ENCODE assay signal across 8 cellular contexts in genomic region chr5:65927497-65928340, GRCh38. TPM values are rescaled to one million over a fixed set of nuclear protein-coding genes. Genes with fewer than 3 reads are reported as not detected.
DNase-seq lines count a peak whose midpoint lies in the region.

No MANE protein-coding gene starts in this region.

- CTCF ChIA-PET in activated CD4-positive, alpha-beta T cell treated with anti-CD3 and anti-CD28 coated beads, Interleukin-2, amount 10 ng/mL, durations not matched to agents 7 days and 5 days (lab: Charles Lee): interaction anchor here (0.6 kb wide), 1 partner anchor 217 kb away, joined by 3 read pairs; no protein-coding TSS in a partner anchor

- peaks cover under 1% of the 10 kb centered on the region for H3K9me3 ChIP-seq in neuron (ENCODE audit: low read length)

- H3K36me3 Mint-ChIP-seq in activated CD4-positive, alpha-beta T cell treated with anti-CD3 and anti-CD28 coated beads, Interleukin-2, amount 10 ng/mL, durations not matched to agents 7 days and 5 days (ENCODE audit: low read depth): peaks cover 29% of the 10 kb centered on the region

- H3K4me1 ChIP-seq in neuron (ENCODE audit: insufficient read depth, low read length): peaks cover 13% of the 10 kb centered on the region

- H3K4me3 Mint-ChIP-seq in activated CD4-positive, alpha-beta T cell treated with anti-CD3 and anti-CD28 coated beads, Interleukin-2, amount 10 ng/mL, durations not matched to agents 7 days and 5 days: peak overlapping the region; percentile 100

- no peak overlapping the region for H2AFZ ChIP-seq in neuron (ENCODE audit: low read depth, low read length)

- no peaks in the 10 kb centered on the region for H3K9me3 Mint-ChIP-seq in activated CD4-positive, alpha-beta T cell treated with anti-CD3 and anti-CD28 coated beads, Interleukin-2, amount 10 ng/mL, durations not matched to agents 7 days and 5 days

- peaks cover 12% of the 10 kb centered on the region for H3K27me3 Mint-ChIP-seq in activated CD4-positive, alpha-beta T cell treated with anti-CD3 and anti-CD28 coated beads, Interleukin-2, amount 10 ng/mL, durations not matched to agents 7 days and 5 days

- H3K4me3 ChIP-seq in GM08714 (ENCODE audit: low read length): peak overlapping the region; percentile 99
- H3K4me3 ChIP-seq in neuron (ENCODE audit: low read length): peak overlapping the region; percentile 93

- DNase-seq in 8988T: peak; percentile 31
- peak; percentile 36 for DNase-seq in HuH-7 (ENCODE audit: low spot score)
- peak; percentile 51 for DNase-seq in activated CD4-positive, alpha-beta T cell treated with anti-CD3 and anti-CD28 coated beads, Interleukin-2, amount 10 ng/mL, durations not matched to agents 7 days and 5 days
- DNase-seq in fibroblast of gingiva (ENCODE audit: low read depth): peak; percentile 59
- no peak for DNase-seq in NCI-H524 treated with DMSO at 0.1 percent for 48 hours (lab: John Stamatoyannopoulos, UW)
- no peak for DNase-seq in NCI-H1436 treated with DMSO at 0.1 percent for 48 hours (lab: John Stamatoyannopoulos, UW)

- H3K27ac Mint-ChIP-seq in activated CD4-positive, alpha-beta T cell treated with anti-CD3 and anti-CD28 coated beads, Interleukin-2, amount 10 ng/mL, durations not matched to agents 7 days and 5 days: peak overlapping the region; percentile 98

- no peaks in the 10 kb centered on the region for H3K27me3 ChIP-seq in neuron (ENCODE audit: insufficient read depth, low read length)

- H3K36me3 ChIP-seq in neuron (ENCODE audit: insufficient read depth, low read length): peaks cover 8% of the 10 kb centered on the region

- POLR2A ChIA-PET in activated CD4-positive, alpha-beta T cell treated with anti-CD3 and anti-CD28 coated beads, Interleukin-2, amount 10 ng/mL, durations not matched to agents 7 days and 5 days (lab: Charles Lee): no interaction called here

- H3K4me1 Mint-ChIP-seq in activated CD4-positive, alpha-beta T cell treated with anti-CD3 and anti-CD28 coated beads, Interleukin-2, amount 10 ng/mL, durations not matched to agents 7 days and 5 days: peaks cover 43% of the 10 kb centered on the region

RNA-seq across cellular contexts. Expression of gene ERBIN, which starts 1.3 kb away (rescaled TPM):
- 10 to 100 TPM; 61.6 to 70.2 TPM for total RNA-seq in activated CD4-positive, alpha-beta T cell treated with anti-CD3 and anti-CD28 coated beads, Interleukin-2, amount 10 ng/mL, durations not matched to agents 7 days and 5 days

Comparison
In these comparisons a context has a peak if more than half of its experiments do, and no peak if none do; other contexts are left out.
1. DNase-seq: peak in 8988T (single experiment), HuH-7 (single experiment), activated CD4-positive, alpha-beta T cell treated with anti-CD3 and anti-CD28 coated beads, Interleukin-2, amount 10 ng/mL, durations not matched to agents 7 days and 5 days (single experiment) and fibroblast of gingiva (single experiment); none in NCI-H524 treated with DMSO at 0.1 percent for 48 hours (single experiment) and NCI-H1436 treated with DMSO at 0.1 percent for 48 hours (single experiment).